In the genomic region with DNA sequence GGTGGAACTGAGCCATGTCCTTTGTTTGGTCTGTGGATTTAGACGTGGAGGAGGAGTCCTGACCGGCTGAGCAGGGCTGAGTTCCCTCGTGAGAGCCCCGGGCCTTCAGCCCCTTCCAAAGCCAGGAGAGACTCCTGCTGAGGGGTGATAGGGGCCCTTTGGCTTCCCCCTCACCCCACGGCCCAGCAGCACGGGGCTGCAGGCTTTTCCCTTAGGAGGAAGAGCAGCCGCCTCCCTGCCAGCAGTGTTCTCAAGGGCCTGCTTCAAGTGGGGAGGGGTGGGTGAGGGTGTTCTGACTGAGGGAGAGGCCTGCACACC, we compare ENCODE assay signal across 1 cellular context.
TF ChIP-seq lines count a peak whose summit lies in the region.

No MANE protein-coding gene starts in this region.

TF ChIP-seq in K562, 482 proteins besides CTCF, POLR2A, EP300 and RAD21:
- TF ChIP-seq, protein P1, sequence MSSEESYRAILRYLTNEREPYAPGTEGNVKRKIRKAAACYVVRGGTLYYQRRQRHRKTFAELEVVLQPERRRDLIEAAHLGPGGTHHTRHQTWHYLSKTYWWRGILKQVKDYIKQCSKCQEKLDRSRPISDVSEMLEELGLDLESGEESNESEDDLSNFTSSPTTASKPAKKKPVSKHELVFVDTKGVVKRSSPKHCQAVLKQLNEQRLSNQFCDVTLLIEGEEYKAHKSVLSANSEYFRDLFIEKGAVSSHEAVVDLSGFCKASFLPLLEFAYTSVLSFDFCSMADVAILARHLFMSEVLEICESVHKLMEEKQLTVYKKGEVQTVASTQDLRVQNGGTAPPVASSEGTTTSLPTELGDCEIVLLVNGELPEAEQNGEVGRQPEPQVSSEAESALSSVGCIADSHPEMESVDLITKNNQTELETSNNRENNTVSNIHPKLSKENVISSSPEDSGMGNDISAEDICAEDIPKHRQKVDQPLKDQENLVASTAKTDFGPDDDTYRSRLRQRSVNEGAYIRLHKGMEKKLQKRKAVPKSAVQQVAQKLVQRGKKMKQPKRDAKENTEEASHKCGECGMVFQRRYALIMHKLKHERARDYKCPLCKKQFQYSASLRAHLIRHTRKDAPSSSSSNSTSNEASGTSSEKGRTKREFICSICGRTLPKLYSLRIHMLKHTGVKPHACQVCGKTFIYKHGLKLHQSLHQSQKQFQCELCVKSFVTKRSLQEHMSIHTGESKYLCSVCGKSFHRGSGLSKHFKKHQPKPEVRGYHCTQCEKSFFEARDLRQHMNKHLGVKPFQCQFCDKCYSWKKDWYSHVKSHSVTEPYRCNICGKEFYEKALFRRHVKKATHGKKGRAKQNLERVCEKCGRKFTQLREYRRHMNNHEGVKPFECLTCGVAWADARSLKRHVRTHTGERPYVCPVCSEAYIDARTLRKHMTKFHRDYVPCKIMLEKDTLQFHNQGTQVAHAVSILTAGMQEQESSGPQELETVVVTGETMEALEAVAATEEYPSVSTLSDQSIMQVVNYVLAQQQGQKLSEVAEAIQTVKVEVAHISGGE (CRISPR knock-in tag; IDR thresholded peaks at IDR 0.05) = 0 out of 6 replicates have a peak, but pooled peaks of 1 of the 3 experiments have one; percentile 1
- no peak for TF ChIP-seq ZNF707 (CRISPR knock-in tag; conservative IDR thresholded peaks at IDR 0.05)
- 0 out of 2 replicates have a peak, but pooled peaks have one; percentile 3 for TF ChIP-seq CBFA2T2 (conservative IDR thresholded peaks at IDR 0.05)
- TF ChIP-seq, protein P2, sequence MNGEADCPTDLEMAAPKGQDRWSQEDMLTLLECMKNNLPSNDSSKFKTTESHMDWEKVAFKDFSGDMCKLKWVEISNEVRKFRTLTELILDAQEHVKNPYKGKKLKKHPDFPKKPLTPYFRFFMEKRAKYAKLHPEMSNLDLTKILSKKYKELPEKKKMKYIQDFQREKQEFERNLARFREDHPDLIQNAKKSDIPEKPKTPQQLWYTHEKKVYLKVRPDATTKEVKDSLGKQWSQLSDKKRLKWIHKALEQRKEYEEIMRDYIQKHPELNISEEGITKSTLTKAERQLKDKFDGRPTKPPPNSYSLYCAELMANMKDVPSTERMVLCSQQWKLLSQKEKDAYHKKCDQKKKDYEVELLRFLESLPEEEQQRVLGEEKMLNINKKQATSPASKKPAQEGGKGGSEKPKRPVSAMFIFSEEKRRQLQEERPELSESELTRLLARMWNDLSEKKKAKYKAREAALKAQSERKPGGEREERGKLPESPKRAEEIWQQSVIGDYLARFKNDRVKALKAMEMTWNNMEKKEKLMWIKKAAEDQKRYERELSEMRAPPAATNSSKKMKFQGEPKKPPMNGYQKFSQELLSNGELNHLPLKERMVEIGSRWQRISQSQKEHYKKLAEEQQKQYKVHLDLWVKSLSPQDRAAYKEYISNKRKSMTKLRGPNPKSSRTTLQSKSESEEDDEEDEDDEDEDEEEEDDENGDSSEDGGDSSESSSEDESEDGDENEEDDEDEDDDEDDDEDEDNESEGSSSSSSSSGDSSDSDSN (IDR thresholded peaks at IDR 0.05; ENCODE audit: borderline replicate concordance in 1 of 2, low read depth in 2 of 2, low read length in 2 of 2) = 0 out of 4 replicates have a peak, but pooled peaks of 1 of the 2 experiments have one; percentile 37
- no peak for TF ChIP-seq GATAD2B (IDR thresholded peaks at IDR 0.05; ENCODE audit: borderline replicate concordance)
- TF ChIP-seq FOXK2 (conservative IDR thresholded peaks at IDR 0.05 in 1 of 2, IDR thresholded peaks at IDR 0.05 in 1 of 2; ENCODE audit: low read depth in 2 of 2) = no peak
- no peak for TF ChIP-seq SAFB2 (IDR thresholded peaks at IDR 0.05; ENCODE audit: borderline replicate concordance, low read depth, low read length, severe bottlenecking)
- TF ChIP-seq ZNF133 (CRISPR knock-in tag; IDR thresholded peaks at IDR 0.05) = no peak
- TF ChIP-seq, protein P3, sequence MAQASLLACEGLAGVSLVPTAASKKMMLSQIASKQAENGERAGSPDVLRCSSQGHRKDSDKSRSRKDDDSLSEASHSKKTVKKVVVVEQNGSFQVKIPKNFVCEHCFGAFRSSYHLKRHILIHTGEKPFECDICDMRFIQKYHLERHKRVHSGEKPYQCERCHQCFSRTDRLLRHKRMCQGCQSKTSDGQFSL (CRISPR knock-in tag; IDR thresholded peaks at IDR 0.05) = 0 out of 2 replicates have a peak, but pooled peaks have one; percentile 19
- TF ChIP-seq, protein P3 (tag; IDR thresholded peaks at IDR 0.05) = no peak
- TF ChIP-seq, protein P4, sequence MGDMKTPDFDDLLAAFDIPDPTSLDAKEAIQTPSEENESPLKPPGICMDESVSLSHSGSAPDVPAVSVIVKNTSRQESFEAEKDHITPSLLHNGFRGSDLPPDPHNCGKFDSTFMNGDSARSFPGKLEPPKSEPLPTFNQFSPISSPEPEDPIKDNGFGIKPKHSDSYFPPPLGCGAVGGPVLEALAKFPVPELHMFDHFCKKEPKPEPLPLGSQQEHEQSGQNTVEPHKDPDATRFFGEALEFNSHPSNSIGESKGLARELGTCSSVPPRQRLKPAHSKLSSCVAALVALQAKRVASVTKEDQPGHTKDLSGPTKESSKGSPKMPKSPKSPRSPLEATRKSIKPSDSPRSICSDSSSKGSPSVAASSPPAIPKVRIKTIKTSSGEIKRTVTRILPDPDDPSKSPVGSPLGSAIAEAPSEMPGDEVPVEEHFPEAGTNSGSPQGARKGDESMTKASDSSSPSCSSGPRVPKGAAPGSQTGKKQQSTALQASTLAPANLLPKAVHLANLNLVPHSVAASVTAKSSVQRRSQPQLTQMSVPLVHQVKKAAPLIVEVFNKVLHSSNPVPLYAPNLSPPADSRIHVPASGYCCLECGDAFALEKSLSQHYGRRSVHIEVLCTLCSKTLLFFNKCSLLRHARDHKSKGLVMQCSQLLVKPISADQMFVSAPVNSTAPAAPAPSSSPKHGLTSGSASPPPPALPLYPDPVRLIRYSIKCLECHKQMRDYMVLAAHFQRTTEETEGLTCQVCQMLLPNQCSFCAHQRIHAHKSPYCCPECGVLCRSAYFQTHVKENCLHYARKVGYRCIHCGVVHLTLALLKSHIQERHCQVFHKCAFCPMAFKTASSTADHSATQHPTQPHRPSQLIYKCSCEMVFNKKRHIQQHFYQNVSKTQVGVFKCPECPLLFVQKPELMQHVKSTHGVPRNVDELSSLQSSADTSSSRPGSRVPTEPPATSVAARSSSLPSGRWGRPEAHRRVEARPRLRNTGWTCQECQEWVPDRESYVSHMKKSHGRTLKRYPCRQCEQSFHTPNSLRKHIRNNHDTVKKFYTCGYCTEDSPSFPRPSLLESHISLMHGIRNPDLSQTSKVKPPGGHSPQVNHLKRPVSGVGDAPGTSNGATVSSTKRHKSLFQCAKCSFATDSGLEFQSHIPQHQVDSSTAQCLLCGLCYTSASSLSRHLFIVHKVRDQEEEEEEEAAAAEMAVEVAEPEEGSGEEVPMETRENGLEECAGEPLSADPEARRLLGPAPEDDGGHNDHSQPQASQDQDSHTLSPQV (IDR thresholded peaks at IDR 0.05) = peak; percentile 0; the same call in 1 of the 2 replicates
- TF ChIP-seq, protein P5, sequence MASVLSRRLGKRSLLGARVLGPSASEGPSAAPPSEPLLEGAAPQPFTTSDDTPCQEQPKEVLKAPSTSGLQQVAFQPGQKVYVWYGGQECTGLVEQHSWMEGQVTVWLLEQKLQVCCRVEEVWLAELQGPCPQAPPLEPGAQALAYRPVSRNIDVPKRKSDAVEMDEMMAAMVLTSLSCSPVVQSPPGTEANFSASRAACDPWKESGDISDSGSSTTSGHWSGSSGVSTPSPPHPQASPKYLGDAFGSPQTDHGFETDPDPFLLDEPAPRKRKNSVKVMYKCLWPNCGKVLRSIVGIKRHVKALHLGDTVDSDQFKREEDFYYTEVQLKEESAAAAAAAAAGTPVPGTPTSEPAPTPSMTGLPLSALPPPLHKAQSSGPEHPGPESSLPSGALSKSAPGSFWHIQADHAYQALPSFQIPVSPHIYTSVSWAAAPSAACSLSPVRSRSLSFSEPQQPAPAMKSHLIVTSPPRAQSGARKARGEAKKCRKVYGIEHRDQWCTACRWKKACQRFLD (CRISPR knock-in tag; IDR thresholded peaks at IDR 0.05) = 0 out of 2 replicates have a peak, but pooled peaks have one; percentile 55
- TF ChIP-seq ZNF589 (CRISPR knock-in tag; IDR thresholded peaks at IDR 0.05; ENCODE audit: low read depth) = 0 out of 2 replicates have a peak, but pooled peaks have one; percentile 3
